ENCODE assay signal across 8 cellular contexts in the genomic region with DNA sequence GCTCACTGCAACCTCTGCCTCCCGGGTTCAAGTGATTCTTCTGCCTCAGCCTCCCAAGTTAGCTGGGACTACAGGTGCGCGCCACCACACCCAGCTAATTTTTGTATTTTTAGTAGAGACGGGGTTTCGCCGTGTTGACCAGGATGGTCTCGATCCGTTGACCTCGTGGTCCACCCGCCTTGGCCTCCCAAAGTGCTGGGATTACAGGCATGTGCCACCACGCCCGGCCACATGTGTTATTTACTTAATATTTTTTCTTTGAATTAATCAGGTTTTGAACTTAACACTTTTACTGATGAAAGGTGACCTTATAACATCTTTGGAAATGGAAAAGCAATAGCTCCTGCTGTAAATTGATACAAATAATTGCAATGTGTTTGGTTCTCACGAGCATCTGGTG. TPM values are rescaled to one million over a fixed set of nuclear protein-coding genes. Genes with fewer than 3 reads are reported as not detected.
A peak's percentile ranks its signal among the peaks of the same experiment; 100 is the strongest.
DNase-seq lines count a peak whose midpoint lies in the region; ATAC-seq, FAIRE-seq and TF ChIP-seq lines count a peak whose summit lies in the region.
"Not testable (repeated sequence)": the region's sequence is repeated elsewhere in the genome, so short reads cannot be mapped to it uniquely, and the experiment has no call there.

No MANE protein-coding gene starts in this region.

- TF ChIP-seq CTCF in 22Rv1 (IDR thresholded peaks at IDR 0.05); HFFc6 (IDR thresholded peaks at IDR 0.05); RWPE1 (conservative IDR thresholded peaks at IDR 0.05; ENCODE audit: low read depth); astrocyte (IDR thresholded peaks at IDR 0.05; ENCODE audit: insufficient read depth, low read depth, low read length); HepG2 (CRISPR knock-in tag; IDR thresholded peaks at IDR 0.05); prostate gland (IDR thresholded peaks at IDR 0.05); thyroid gland (IDR thresholded peaks at IDR 0.05): not testable (repeated sequence)

- WGBS in HepG2 (ENCODE audit: low lambda C conversion rate): 89% methylated on average over 13 of the region's 13 CpGs
- WGBS in prostate gland: 92% methylated on average over 13 of the region's 13 CpGs
- 87 to 88% methylated on average over 13 of the region's 13 CpGs for WGBS in thyroid gland, 2 donors

- intact Hi-C loops in HepG2 (cut with micrococcal nuclease; ENCODE audit: unreplicated experiment); prostate gland (cut with DNase I): not testable (repeated sequence)
- intact Hi-C loops in thyroid gland (cut with DNase I): loop anchor here (5.0 kb wide), 1 partner anchor 70 kb away; no protein-coding TSS in a partner anchor

- in situ Hi-C loops in HepG2 (cut with HindIII; ENCODE audit: extremely low pct_ligation_motif_present, low pct_unique_long_range_greater_than_20kb): not testable (repeated sequence)

- not testable (repeated sequence) for H3K27me3 Mint-ChIP-seq in HFFc6 (ENCODE audit: insufficient read depth); astrocyte (ENCODE audit: low read depth, unreplicated experiment)

- POLR2A ChIA-PET in RWPE1 (lab: Yijun Ruan, JAX; ENCODE audit: low non-redundant PET): not testable (repeated sequence)
- POLR2A ChIA-PET in HepG2 (lab: Yijun Ruan, JAX): interaction anchor here (1.1 kb wide), 1 partner anchor 12 kb away, joined by 3 read pairs; no protein-coding TSS in a partner anchor

- H3K27ac ChIP-seq in 22Rv1 (peak overlapping the region; percentile 35), RWPE1 (peak overlapping the region; percentile 40), prostate gland (peak overlapping the region; percentile 78 to 96), thyroid gland (peak overlapping the region in 2 of 3 donors; percentile 15 to 97)
- peak overlapping the region in 10 of 11 experiments; percentile 26 to 87 (median 71); a peak in 14 of 22 replicates for H3K27ac ChIP-seq in BLaER1 treated with 17β-estradiol and CSF1 and Interleukin-3, amounts not matched to agents 10 nM and 100 nM
- H3K27ac ChIP-seq in astrocyte (ENCODE audit: low read depth, low read length); HepG2 (ENCODE audit: extremely low read length, insufficient read depth, low read length): not testable (repeated sequence)

- not testable (repeated sequence) for ATAC-seq in HepG2

- not testable (repeated sequence) for H3K9me3 Mint-ChIP-seq in HFFc6; astrocyte (ENCODE audit: unreplicated experiment)

- H3K27me3 ChIP-seq in BLaER1 treated with 17β-estradiol and CSF1 and Interleukin-3, amounts not matched to agents 10 nM and 100 nM; astrocyte (ENCODE audit: insufficient read depth, low read length); HepG2 (ENCODE audit: control insufficient read depth in 1 of 2, insufficient read depth in 2 of 2, low read length in 2 of 2); prostate gland (replicated peaks; ENCODE audit: insufficient read depth); thyroid gland: not testable (repeated sequence)

- not testable (repeated sequence) for TF ChIP-seq POLR2A in HepG2 (IDR thresholded peaks at IDR 0.05; ENCODE audit: insufficient read depth in 1 of 2, low read depth in 2 of 2, low read length in 2 of 2); prostate gland (IDR thresholded peaks at IDR 0.05); thyroid gland (IDR thresholded peaks at IDR 0.05)

- not testable (repeated sequence) for H2AFZ ChIP-seq in astrocyte (ENCODE audit: low read depth, low read length); HepG2 (ENCODE audit: low read length)

- H3K4me2 ChIP-seq in BLaER1 treated with 17β-estradiol and CSF1 and Interleukin-3, amounts not matched to agents 10 nM and 100 nM: peak overlapping the region; percentile 77 to 100 (median 93)
- not testable (repeated sequence) for H3K4me2 ChIP-seq in astrocyte (ENCODE audit: low read length); HepG2 (ENCODE audit: low read depth, low read length)

- H3K4me1 Mint-ChIP-seq in HFFc6 (ENCODE audit: low read depth) (peaks cover 39% of the 10 kb centered on the region), astrocyte (ENCODE audit: low read depth, unreplicated experiment) (peaks cover 13% of the 10 kb centered on the region)

- H4K20me1 ChIP-seq in BLaER1 treated with 17β-estradiol and CSF1 and Interleukin-3, amounts not matched to agents 10 nM and 100 nM: peaks cover 0 to 21% (median 0%) of the 10 kb centered on the region in 11 experiments; a peak in 10 of 22 replicates
- peaks cover 79% of the 10 kb centered on the region for H4K20me1 ChIP-seq in astrocyte (ENCODE audit: insufficient read depth, low read length)
- H4K20me1 ChIP-seq in HepG2 (ENCODE audit: insufficient read depth, low read length): peaks cover 17% of the 10 kb centered on the region

- peak overlapping the region in 4 of 11 experiments; percentile 1 to 79 (median 76); a peak in 6 of 22 replicates for H3K9ac ChIP-seq in BLaER1 treated with 17β-estradiol and CSF1 and Interleukin-3, amounts not matched to agents 10 nM and 100 nM
- not testable (repeated sequence) for H3K9ac ChIP-seq in astrocyte (ENCODE audit: low read length); HepG2 (ENCODE audit: insufficient read depth, low read depth, low read length)

- H3K9me3 ChIP-seq in BLaER1 treated with 17β-estradiol and CSF1 and Interleukin-3, amounts not matched to agents 10 nM and 100 nM (replicated peaks in 1 of 11); astrocyte (ENCODE audit: insufficient read depth, low read depth, low read length); HepG2 (ENCODE audit: low read length); prostate gland; thyroid gland: not testable (repeated sequence)

- not testable (repeated sequence) for H3K4me3 Mint-ChIP-seq in HFFc6; astrocyte (ENCODE audit: unreplicated experiment)

- peaks cover 89 to 100% (median 99%) of the 10 kb centered on the region in 10 experiments for H3K4me1 ChIP-seq in BLaER1 treated with 17β-estradiol and CSF1 and Interleukin-3, amounts not matched to agents 10 nM and 100 nM
- H3K4me1 ChIP-seq in astrocyte (ENCODE audit: insufficient read depth, low read length): peaks cover 10% of the 10 kb centered on the region
- peaks cover 77% of the 10 kb centered on the region for H3K4me1 ChIP-seq in HepG2 (ENCODE audit: insufficient read depth, low read length)
- peaks cover 19% of the 10 kb centered on the region for H3K4me1 ChIP-seq in prostate gland (replicated peaks)
- peaks cover 49 to 67% of the 10 kb centered on the region in 2 donors for H3K4me1 ChIP-seq in thyroid gland

- H3K4me3 ChIP-seq in BLaER1 treated with 17β-estradiol and CSF1 and Interleukin-3, amounts not matched to agents 10 nM and 100 nM; astrocyte (ENCODE audit: insufficient read depth, low read depth, low read length); HepG2 (replicated peaks in 1 of 3; ENCODE audit: insufficient read depth in 1 of 3, low read depth in 2 of 3, low read length in 3 of 3); prostate gland; thyroid gland (replicated peaks in 1 of 3): not testable (repeated sequence)

- DNase-seq in HFFc6; RWPE1 (ENCODE audit: low spot score); astrocyte (ENCODE audit: low read depth); HepG2 (ENCODE audit: low spot score); prostate gland (ENCODE audit: low spot score); thyroid gland: not testable (repeated sequence)

- TF ChIP-seq RAD21 in HepG2 (CRISPR knock-in tag; IDR thresholded peaks at IDR 0.05): not testable (repeated sequence)

- not testable (repeated sequence) for FAIRE-seq in astrocyte (lab: Jason Lieb, UNC); HepG2 (lab: Jason Lieb, UNC)

- BruUV-seq in HepG2 (replicated peaks; lab: Mats Ljungman, UMichigan): not testable (repeated sequence)

- H3K27ac Mint-ChIP-seq in HFFc6: peak overlapping the region; percentile 46
- H3K27ac Mint-ChIP-seq in astrocyte (ENCODE audit: unreplicated experiment): peak overlapping the region; percentile 16

- peaks cover 0 to 38% (median 4%) of the 10 kb centered on the region in 11 experiments; a peak in 7 of 22 replicates for H3K36me3 ChIP-seq in BLaER1 treated with 17β-estradiol and CSF1 and Interleukin-3, amounts not matched to agents 10 nM and 100 nM
- H3K36me3 ChIP-seq in astrocyte (ENCODE audit: insufficient read depth, low read length); prostate gland; thyroid gland: not testable (repeated sequence)
- H3K36me3 ChIP-seq in HepG2 (replicated peaks in 1 of 2; ENCODE audit: control insufficient read depth in 1 of 2, insufficient read depth in 2 of 2, low read length in 2 of 2): peaks cover 7 to 16% of the 10 kb centered on the region in 2 experiments; a peak in 4 of 5 replicates

- peaks cover 94% of the 10 kb centered on the region for H3K79me2 ChIP-seq in astrocyte (ENCODE audit: insufficient read depth, low read length)
- peaks cover 87% of the 10 kb centered on the region for H3K79me2 ChIP-seq in HepG2 (ENCODE audit: insufficient read depth, low read length)

- H3K36me3 Mint-ChIP-seq in HFFc6 (ENCODE audit: low read depth); astrocyte (ENCODE audit: low read depth, unreplicated experiment): not testable (repeated sequence)

- TF ChIP-seq EP300 in HepG2 (IDR thresholded peaks at IDR 0.05; ENCODE audit: low read depth in 2 of 2, low read length in 2 of 2); HepG2 (CRISPR knock-in tag; IDR thresholded peaks at IDR 0.05; ENCODE audit: borderline replicate concordance): not testable (repeated sequence)

- CTCF ChIA-PET in RWPE1 (lab: Yijun Ruan, JAX): interaction anchor here (0.6 to 0.7 kb wide), 2 partner anchors 131 to 1936 kb away, joined by 3 read pairs; no protein-coding TSS in a partner anchor
- CTCF ChIA-PET in HepG2 (lab: Yijun Ruan, JAX; ENCODE audit: low intra/inter-chr PET ratio, low total read pairs): not testable (repeated sequence)

RNA-seq across cellular contexts. Expression of a gene that starts 13.5 kb away (rescaled TPM):
- 100 to 1,000 TPM; 240 to 276 (median 258) TPM for total RNA-seq in HFFc6 (2021; fragmentation: NEBNext Ultra II Directional; extraction: Animal tissue kit (Norgen Biotek cat#: 25700))
- total RNA-seq in astrocyte: 131 and 137 TPM in 2 replicates
- total RNA-seq in HepG2 (2016; rRNA removed; fragmentation: Illumina TruSeq; extraction: Trizol): 56.6 and 78.5 TPM in 2 replicates
- total RNA-seq in HepG2 (2016; cell fraction: cytosol; rRNA removed; fragmentation: Illumina TruSeq; extraction: Trizol; ENCODE audit: low read depth): 56.7 and 59.9 TPM in 2 replicates
- 51.2 and 75.8 TPM in 2 replicates for total RNA-seq in HepG2 (2016; cell fraction: insoluble cytoplasmic fraction; rRNA removed; fragmentation: Illumina TruSeq; extraction: Trizol)
- 144 and 156 TPM in 2 replicates for total RNA-seq in HepG2 (2016; cell fraction: membrane; rRNA removed; fragmentation: Illumina TruSeq; extraction: Trizol)
- 57.0 and 67.0 TPM in 2 replicates for total RNA-seq in HepG2 (2016; cell fraction: nucleus; rRNA removed; fragmentation: Illumina TruSeq; extraction: Trizol)
- polyA plus RNA-seq in HepG2 (2011; rRNA removed): 184 and 205 TPM in 2 replicates
- polyA plus RNA-seq in HepG2 (2011; cell fraction: cytosol; rRNA removed): 216 and 224 TPM in 2 replicates
- 121 and 137 TPM in 2 replicates for polyA plus RNA-seq in HepG2 (2011; cell fraction: nucleus; rRNA removed)
- polyA plus RNA-seq in HepG2 (2012): 145 and 175 TPM in 2 replicates
- polyA plus RNA-seq in HepG2 (2016; cell fraction: cytosol; fragmentation: Illumina TruSeq; extraction: Trizol; ENCODE audit: low read depth): 87.6 and 105 TPM in 2 replicates
- 71.8 and 81.7 TPM in 2 replicates for polyA plus RNA-seq in HepG2 (2016; cell fraction: insoluble cytoplasmic fraction; fragmentation: Illumina TruSeq; extraction: Trizol; ENCODE audit: low read depth)
- 183 and 185 TPM in 2 replicates for polyA plus RNA-seq in HepG2 (2016; cell fraction: membrane; fragmentation: Illumina TruSeq; extraction: Trizol; ENCODE audit: low read depth)
- polyA plus RNA-seq in HepG2 (2016; cell fraction: nucleus; fragmentation: Illumina TruSeq; extraction: Trizol; ENCODE audit: insufficient read depth, low read depth): 94.6 and 95.4 TPM in 2 replicates
- 179 and 302 TPM in 2 replicates for polyA minus RNA-seq in HepG2 (2011; rRNA and poly(A)+ RNA removed; ENCODE audit: low replicate concordance)
- polyA minus RNA-seq in HepG2 (2011; cell fraction: cytosol; rRNA and poly(A)+ RNA removed): 60.3 and 74.0 TPM in 2 replicates
- polyA minus RNA-seq in HepG2 (2011; cell fraction: nucleus; rRNA and poly(A)+ RNA removed): 85.1 and 89.6 TPM in 2 replicates
- total RNA-seq in prostate gland: 100 to 1,000 TPM; 228 to 380 TPM
- total RNA-seq in thyroid gland: 100 to 1,000 TPM; 156 to 214 (median 175) TPM
